Comparison of ENCODE assay signal across 16 cellular contexts in genomic region chr11:23112390-23112789, GRCh38.
"Had no signal": no experiment of that assay in that cellular context is flagged by ENCODE, and none has a peak within 500 bp of the region (broad histone marks: within the 10 kb centered on the region; RNA-seq: fewer than 3 reads in every experiment).

No MANE protein-coding gene starts in this region.

- H3K4me1 Mint-ChIP-seq: activated CD4-positive, alpha-beta T cell treated with anti-CD3 and anti-CD28 coated beads for 36 hours had no signal

- H3K9me3 ChIP-seq: adrenal gland, gastrocnemius medialis, prostate gland, right atrium auricular region, uterus had no signal

- H3K27ac Mint-ChIP-seq: activated CD4-positive, alpha-beta T cell treated with anti-CD3 and anti-CD28 coated beads for 36 hours; activated naive CD4-positive, alpha-beta T cell treated with anti-CD3 and anti-CD28 coated beads, Interleukin-2, amount 50 U/mL, for 72 hours; activated T-helper 1 cell treated with anti-CD3 and anti-CD28 coated beads, Interleukin-12 subunit alpha, Interleukin-12 subunit beta, Interleukin-2, Interleukin-4 antibody, amounts not matched to agents 30 ng/mL and 10 ng/mL and 1 ng/mL, durations not matched to agents 14 hours and 24 hours and 36 hours had no signal

- DNase-seq: activated CD4-positive, alpha-beta T cell treated with anti-CD3 and anti-CD28 coated beads for 36 hours; activated CD4-positive, alpha-beta T cell treated with anti-CD3 and anti-CD28 coated beads, Interleukin-2, amount 50 U/mL, for 48 hours; activated gamma-delta T cell treated with Interleukin-2 at 50 U/mL for 16 hours; activated T-cell treated with anti-CD3 and anti-CD28 coated beads for 4 hours; effector CD4-positive, alpha-beta T cell; gastrocnemius medialis; head of caudate nucleus; left ventricle myocardium inferior; stimulated activated naive CD8-positive, alpha-beta T cell treated with anti-CD3 and anti-CD28 coated beads, Interleukin-15, Interleukin-2, amounts not matched to agents 100 U/mL and 50 U/mL, for 24 hours; uterus had no signal

- H3K4me3 ChIP-seq: adrenal gland, gastrocnemius medialis, left ventricle myocardium inferior, prostate gland, right atrium auricular region, tibial nerve, uterus had no signal

- H3K27me3 Mint-ChIP-seq: activated CD4-positive, alpha-beta T cell treated with anti-CD3 and anti-CD28 coated beads for 36 hours had no signal

- H3K36me3 ChIP-seq: adrenal gland, gastrocnemius medialis, left ventricle myocardium inferior, prostate gland, right atrium auricular region, tibial nerve, uterus had no signal

- H3K27ac ChIP-seq: adrenal gland, gastrocnemius medialis, left ventricle myocardium inferior, prostate gland, right atrium auricular region, tibial nerve, uterus had no signal

- H3K4me1 ChIP-seq: adrenal gland, gastrocnemius medialis, left ventricle myocardium inferior, prostate gland, right atrium auricular region, tibial nerve, uterus had no signal

- H3K27me3 ChIP-seq: adrenal gland, gastrocnemius medialis, right atrium auricular region, tibial nerve, uterus had no signal

- H3K9me3 Mint-ChIP-seq: activated T-helper 1 cell treated with anti-CD3 and anti-CD28 coated beads, Interleukin-12 subunit alpha, Interleukin-12 subunit beta, Interleukin-2, Interleukin-4 antibody, amounts not matched to agents 30 ng/mL and 10 ng/mL and 1 ng/mL, durations not matched to agents 14 hours and 24 hours and 36 hours had no signal

- H3K4me3 Mint-ChIP-seq: activated CD4-positive, alpha-beta T cell treated with anti-CD3 and anti-CD28 coated beads for 36 hours; activated T-helper 1 cell treated with anti-CD3 and anti-CD28 coated beads, Interleukin-12 subunit alpha, Interleukin-12 subunit beta, Interleukin-2, Interleukin-4 antibody, amounts not matched to agents 30 ng/mL and 10 ng/mL and 1 ng/mL, durations not matched to agents 14 hours and 24 hours and 36 hours had no signal

- ATAC-seq: activated CD4-positive, alpha-beta T cell treated with anti-CD3 and anti-CD28 coated beads for 36 hours; activated naive CD4-positive, alpha-beta T cell treated with anti-CD3 and anti-CD28 coated beads, Interleukin-2, amount 50 U/mL, for 72 hours; gastrocnemius medialis; stimulated activated naive CD8-positive, alpha-beta T cell treated with anti-CD3 and anti-CD28 coated beads, Interleukin-15, Interleukin-2, amounts not matched to agents 100 U/mL and 50 U/mL, for 24 hours had no signal
